Comparison of ENCODE assay signal across 10 cellular contexts in the genomic region with DNA sequence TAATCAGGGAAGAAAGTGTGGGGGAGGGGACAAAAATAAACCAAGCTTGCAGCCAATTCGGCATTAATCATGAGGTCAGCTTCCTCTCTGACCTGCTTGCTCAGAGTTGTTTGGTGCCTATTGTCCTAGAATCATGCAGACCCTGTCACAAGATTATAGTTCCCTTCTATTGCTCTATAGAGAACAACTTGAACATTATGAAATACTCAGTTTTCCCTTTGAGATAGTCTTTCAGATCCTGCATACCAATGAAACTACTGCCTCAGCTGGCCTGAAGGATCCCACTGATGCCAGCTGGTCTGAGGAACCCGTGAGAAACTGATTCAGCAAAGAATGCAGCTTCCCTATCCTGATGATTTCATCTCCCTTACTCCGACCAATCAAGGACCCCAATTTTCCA. TPM values are rescaled to one million over a fixed set of nuclear protein-coding genes. Genes with fewer than 3 reads are reported as not detected.
DNase-seq lines count a peak whose midpoint lies in the region; ATAC-seq and TF ChIP-seq lines count a peak whose summit lies in the region.
"Had no signal": no experiment of that assay in that cellular context is flagged by ENCODE, and none has a peak within 500 bp of the region (broad histone marks: within the 10 kb centered on the region; RNA-seq: fewer than 3 reads in every experiment).

No MANE protein-coding gene starts in this region.

- no peaks in the 10 kb centered on the region for H3K9me3 Mint-ChIP-seq in activated CD8-positive, alpha-beta T cell treated with anti-CD3 and anti-CD28 coated beads, Interleukin-2, amount 10 ng/mL, durations not matched to agents 7 days and 5 days (ENCODE audit: insufficient read depth)
- no peaks in the 10 kb centered on the region for H3K9me3 Mint-ChIP-seq in glutamatergic neuron (ENCODE audit: unreplicated experiment)

- H3K27me3 Mint-ChIP-seq in activated CD8-positive, alpha-beta T cell treated with anti-CD3 and anti-CD28 coated beads, Interleukin-2, amount 10 ng/mL, durations not matched to agents 7 days and 5 days (ENCODE audit: low read depth): no peaks in the 10 kb centered on the region
- peaks cover 4% of the 10 kb centered on the region for H3K27me3 Mint-ChIP-seq in glutamatergic neuron (ENCODE audit: unreplicated experiment)

- H3K4me3 Mint-ChIP-seq in activated CD8-positive, alpha-beta T cell treated with anti-CD3 and anti-CD28 coated beads, Interleukin-2, amount 10 ng/mL, durations not matched to agents 7 days and 5 days: peak overlapping the region; percentile 84
- peak overlapping the region; percentile 2 for H3K4me3 Mint-ChIP-seq in glutamatergic neuron (ENCODE audit: unreplicated experiment)

- ATAC-seq in activated CD8-positive, alpha-beta T cell treated with anti-CD3 and anti-CD28 coated beads, Interleukin-2, amount 10 ng/mL, durations not matched to agents 7 days and 5 days: no peak

- peaks cover 19% of the 10 kb centered on the region for H3K4me1 Mint-ChIP-seq in activated CD8-positive, alpha-beta T cell treated with anti-CD3 and anti-CD28 coated beads, Interleukin-2, amount 10 ng/mL, durations not matched to agents 7 days and 5 days (ENCODE audit: low read depth)
- H3K4me1 Mint-ChIP-seq in glutamatergic neuron (ENCODE audit: low read depth, unreplicated experiment): no peaks in the 10 kb centered on the region

- DNase-seq in HCEC 1CT (peak; percentile 62), glutamatergic neuron (no peak), retina (peak; percentile 29), DMS53 (lab: John Stamatoyannopoulos, UW) (no peak), kidney tubule cell (ENCODE audit: low spot score) (no peak), iPS-NIHi11 (ENCODE audit: low spot score) (no peak)
- no peak for DNase-seq in activated CD8-positive, alpha-beta T cell treated with anti-CD3 and anti-CD28 coated beads, Interleukin-2, amount 10 ng/mL, durations not matched to agents 7 days and 5 days
- no peak for DNase-seq in stimulated activated naive CD4-positive, alpha-beta T cell (lab: John Stamatoyannopoulos, UW)
- DNase-seq: kidney, SHP77 treated with DMSO at 0.1 percent for 48 hours had no signal

- CTCF ChIA-PET in activated CD8-positive, alpha-beta T cell treated with anti-CD3 and anti-CD28 coated beads, Interleukin-2, amount 10 ng/mL, durations not matched to agents 7 days and 5 days (lab: Charles Lee): interaction anchor here (1.0 to 2.1 kb wide), 4 partner anchors 9 to 346 kb away, joined by 3 to 6 read pairs (median 3); partner anchors contain the start of gene FASTKD1

- H3K27ac Mint-ChIP-seq in activated CD8-positive, alpha-beta T cell treated with anti-CD3 and anti-CD28 coated beads, Interleukin-2, amount 10 ng/mL, durations not matched to agents 7 days and 5 days: no peak overlapping the region
- H3K27ac Mint-ChIP-seq in glutamatergic neuron (ENCODE audit: unreplicated experiment): no peak overlapping the region

- POLR2A ChIA-PET in activated CD8-positive, alpha-beta T cell treated with anti-CD3 and anti-CD28 coated beads, Interleukin-2, amount 10 ng/mL, durations not matched to agents 7 days and 5 days (lab: Charles Lee): no interaction called here

- no peaks in the 10 kb centered on the region for H3K36me3 Mint-ChIP-seq in activated CD8-positive, alpha-beta T cell treated with anti-CD3 and anti-CD28 coated beads, Interleukin-2, amount 10 ng/mL, durations not matched to agents 7 days and 5 days (ENCODE audit: low read depth)
- H3K36me3 Mint-ChIP-seq in glutamatergic neuron (ENCODE audit: unreplicated experiment): no peaks in the 10 kb centered on the region

- no peak for TF ChIP-seq CTCF in glutamatergic neuron (IDR thresholded peaks at IDR 0.05; ENCODE audit: partially characterized antibody, unreplicated experiment)

RNA-seq across cellular contexts. Expression of gene BBS5, which starts 1.0 kb away (rescaled TPM):
- total RNA-seq in activated CD8-positive, alpha-beta T cell treated with anti-CD3 and anti-CD28 coated beads, Interleukin-2, amount 10 ng/mL, durations not matched to agents 7 days and 5 days: 1 to 10 TPM; 1.9 to 2.2 TPM
- 3.3 TPM for total RNA-seq in glutamatergic neuron (ENCODE audit: unreplicated experiment)

RNA-seq across cellular contexts. Expression of gene KLHL41, which starts 31.2 kb away (rescaled TPM):
- not detected for total RNA-seq in activated CD8-positive, alpha-beta T cell treated with anti-CD3 and anti-CD28 coated beads, Interleukin-2, amount 10 ng/mL, durations not matched to agents 7 days and 5 days
- total RNA-seq in glutamatergic neuron (ENCODE audit: unreplicated experiment): not detected

Comparison
In these comparisons a context has a peak if more than half of its experiments do, and no peak if none do; other contexts are left out.
1. DNase-seq: peak in HCEC 1CT (single experiment) and retina (single experiment); none in activated CD8-positive, alpha-beta T cell treated with anti-CD3 and anti-CD28 coated beads, Interleukin-2, amount 10 ng/mL, durations not matched to agents 7 days and 5 days (single experiment), glutamatergic neuron (single experiment), stimulated activated naive CD4-positive, alpha-beta T cell (0 of 6), DMS53 (single experiment), kidney tubule cell (single experiment) and iPS-NIHi11 (single experiment).